36 cellular contexts compared by ENCODE assay signal in the genomic region with DNA sequence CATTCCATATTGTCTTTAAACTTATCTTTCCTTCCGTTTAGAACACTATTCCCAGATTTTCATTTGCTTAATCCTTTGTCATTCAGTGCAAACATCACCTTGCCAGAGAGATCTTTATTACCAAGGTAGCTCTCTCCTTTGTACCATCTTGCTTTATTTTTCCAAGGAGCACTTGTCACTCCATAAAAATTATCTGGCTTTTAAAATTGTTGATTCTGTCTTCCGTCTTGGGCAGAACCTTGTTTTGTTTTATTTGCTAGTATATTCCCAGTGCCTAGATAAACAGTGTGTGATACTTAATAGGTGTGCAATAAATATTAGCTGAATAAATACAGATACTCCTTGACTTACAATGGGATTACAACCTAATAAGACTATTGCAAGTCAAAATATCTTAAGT.
"Had no signal": no experiment of that assay in that cellular context is flagged by ENCODE, and none has a peak within 500 bp of the region (broad histone marks: within the 10 kb centered on the region; RNA-seq: fewer than 3 reads in every experiment).

No MANE protein-coding gene starts in this region.

- DNase-seq: Karpas-422, Kasumi-1, MG63, MM.1S, MV-4-11, NCI-H1048, NCI-H1092, NCI-H1092 treated with DMSO at 0.1 percent for 48 hours, NCI-H1105, NCI-H1105 treated with DMSO at 0.1 percent for 48 hours, NCI-H1417, NCI-H1417 treated with DMSO at 0.1 percent for 48 hours, NCI-H1436, NCI-H1436 treated with DMSO at 0.1 percent for 48 hours, NCI-H146, NCI-H1694, NCI-H1694 treated with DMSO at 0.1 percent for 48 hours, NCI-H187, NCI-H187 treated with DMSO at 0.1 percent for 48 hours, NCI-H1930, NCI-H2029, NCI-H2029 treated with DMSO at 0.1 percent for 48 hours, NCI-H2081, NCI-H2081 treated with DMSO at 0.1 percent for 48 hours, NCI-H2107, NCI-H2171, NCI-H2171 treated with DMSO at 0.1 percent for 48 hours, NCI-H2227 treated with DMSO at 0.1 percent for 48 hours, NCI-H226, NCI-H345, NCI-H446, NCI-H446 treated with DMSO at 0.1 percent for 48 hours, NCI-H510A, NCI-H510A treated with DMSO at 0.1 percent for 48 hours, NCI-H524, NCI-H524 treated with DMSO at 0.1 percent for 48 hours had no signal

- H3K4me3 ChIP-seq: MG63 had no signal
